Comparison of ENCODE assay signal across 8 cellular contexts in genomic region chr4:40316782-40317635, GRCh38. TPM values are rescaled to one million over a fixed set of nuclear protein-coding genes. Genes with fewer than 3 reads are reported as not detected.
DNase-seq lines count a peak whose midpoint lies in the region; ATAC-seq and TF ChIP-seq lines count a peak whose summit lies in the region.

No MANE protein-coding gene starts in this region.

- H3K27me3 ChIP-seq in lung (ENCODE audit: control insufficient read depth, insufficient read depth), result no peaks in the 10 kb centered on the region

- H3K36me3 ChIP-seq in lung (ENCODE audit: control insufficient read depth in 2 of 2, insufficient read depth in 2 of 2, low read length in 2 of 2), result no peaks in the 10 kb centered on the region

- H3K27ac Mint-ChIP-seq in dendritic cell treated with granulocyte-macrophage colony-stimulating factor and Interleukin-4, amounts not matched to agents 40 ng/mL and 50 ng/mL, for 4 days, result peak overlapping the region; percentile 70

- DNase-seq in lung (ENCODE audit: low spot score) (peak; percentile 66), NK-92 (lab: John Stamatoyannopoulos, UW; ENCODE audit: unreplicated experiment) (no peak), posterior vena cava (ENCODE audit: low spot score) (no peak)
- DNase-seq in stimulated activated CD8-positive, alpha-beta memory T cell treated with anti-CD3 and anti-CD28 coated beads, Interleukin-2, amount 100 ng/mL, for 1 hour (ENCODE audit: low read depth in 2 of 2), result peak; percentile 28 to 33

- H3K4me1 ChIP-seq in lung (ENCODE audit: control insufficient read depth in 2 of 2, insufficient read depth in 2 of 2, low read length in 2 of 2), result no peaks in the 10 kb centered on the region

- ATAC-seq in GM18502 (IDR thresholded peaks at IDR 0.05; ENCODE audit: poor library complexity, unreplicated experiment) (peak; percentile 76), HG03135 (IDR thresholded peaks at IDR 0.05; ENCODE audit: unreplicated experiment) (peak; percentile 48), lung (ENCODE audit: insufficient read depth, low FRiP score) (peak; percentile 78)

- H3K36me3 Mint-ChIP-seq in dendritic cell treated with granulocyte-macrophage colony-stimulating factor and Interleukin-4, amounts not matched to agents 40 ng/mL and 50 ng/mL, for 4 days (ENCODE audit: low read depth), result no peaks in the 10 kb centered on the region

- H3K9me3 ChIP-seq in lung (ENCODE audit: control insufficient read depth in 2 of 2, insufficient read depth in 1 of 2, low read length in 1 of 2), result no peaks in the 10 kb centered on the region

- intact Hi-C loops in dendritic cell treated with granulocyte-macrophage colony-stimulating factor and Interleukin-4, amounts not matched to agents 40 ng/mL and 50 ng/mL, for 4 days (cut with micrococcal nuclease), result no loop called here
- intact Hi-C loops in posterior vena cava (cut with DNase I), result no loop called here

- TF ChIP-seq CTCF in VCaP (conservative IDR thresholded peaks at IDR 0.05) (peak; percentile 90), lung (IDR thresholded peaks at IDR 0.05; ENCODE audit: control extremely low read depth, extremely low read depth) (peak; percentile 41)

- 4% methylated on average over 19 of the region's 19 CpGs for whole genome bisulfite sequencing in lung, 2 donors

- H3K27me3 Mint-ChIP-seq in dendritic cell treated with granulocyte-macrophage colony-stimulating factor and Interleukin-4, amounts not matched to agents 40 ng/mL and 50 ng/mL, for 4 days, result peaks cover 7% of the 10 kb centered on the region

- H3K4me3 Mint-ChIP-seq in dendritic cell treated with granulocyte-macrophage colony-stimulating factor and Interleukin-4, amounts not matched to agents 40 ng/mL and 50 ng/mL, for 4 days, result peak overlapping the region; percentile 75

- peak overlapping the region; percentile 25 for H3K4me3 ChIP-seq in lung

- H3K27ac ChIP-seq in VCaP, result peak overlapping the region; percentile 62
- H3K27ac ChIP-seq in lung (ENCODE audit: low read depth in 1 of 2, low read length in 1 of 2), result peak overlapping the region in 1 of 2 donors; percentile 91

- H3K9me3 Mint-ChIP-seq in dendritic cell treated with granulocyte-macrophage colony-stimulating factor and Interleukin-4, amounts not matched to agents 40 ng/mL and 50 ng/mL, for 4 days, result no peaks in the 10 kb centered on the region

- H3K4me1 Mint-ChIP-seq in dendritic cell treated with granulocyte-macrophage colony-stimulating factor and Interleukin-4, amounts not matched to agents 40 ng/mL and 50 ng/mL, for 4 days (ENCODE audit: low read depth), result peaks cover 25% of the 10 kb centered on the region

RNA-seq across cellular contexts. Expression of gene CHRNA9, which starts 18.1 kb away (rescaled TPM):
- total RNA-seq in lung, result under 1 TPM in 1 of 2 donors, not detected in 1; 0.09 TPM
- not detected for polyA plus RNA-seq in lung
- not detected for total RNA-seq in posterior vena cava

Comparison
In these comparisons a context has a peak if more than half of its experiments do, and no peak if none do; other contexts are left out.
1. DNase-seq: peak in lung (single experiment) and stimulated activated CD8-positive, alpha-beta memory T cell treated with anti-CD3 and anti-CD28 coated beads, Interleukin-2, amount 100 ng/mL, for 1 hour (2 of 2); none in NK-92 (single experiment) and posterior vena cava (single experiment).
2. Peak in every context shown above with its lines, with median percentiles within 50 percentile points of each other: ATAC-seq.